In the genomic region with DNA sequence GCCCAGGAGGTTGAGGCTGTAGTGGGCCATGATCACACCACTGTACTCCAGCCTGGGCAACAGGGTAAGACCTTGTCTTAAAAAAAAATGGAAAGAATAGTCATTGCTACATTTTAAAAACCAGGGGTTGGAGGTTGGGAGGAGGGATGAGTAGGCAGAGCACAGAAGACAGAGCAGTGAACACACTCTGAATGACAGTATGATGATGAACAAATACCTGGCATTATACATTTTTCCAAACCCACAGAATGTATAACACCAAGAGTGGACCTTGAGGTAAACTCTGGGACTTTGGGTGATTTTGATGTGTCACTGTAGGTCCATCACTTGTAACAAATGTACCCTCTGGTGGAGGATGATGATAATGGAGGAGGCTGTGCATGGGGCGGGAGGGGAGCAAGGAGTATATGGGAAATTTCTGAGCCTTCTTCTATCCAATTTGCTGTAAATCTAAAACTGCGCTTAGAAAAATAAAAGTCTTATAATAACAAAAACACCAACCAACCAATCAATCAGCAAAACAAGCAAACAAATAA, we compare ENCODE assay signal across 15 cellular contexts.
DNase-seq lines count a peak whose midpoint lies in the region; ATAC-seq and TF ChIP-seq lines count a peak whose summit lies in the region.
"Had no signal": no experiment of that assay in that cellular context is flagged by ENCODE, and none has a peak within 500 bp of the region (broad histone marks: within the 10 kb centered on the region; RNA-seq: fewer than 3 reads in every experiment).

No MANE protein-coding gene starts in this region.

- no peak overlapping the region for H3K9ac ChIP-seq in OCI-LY3 (ENCODE audit: low read length)

- no peaks in the 10 kb centered on the region for H3K27me3 Mint-ChIP-seq in activated T-cell treated with anti-CD3 and anti-CD28 coated beads, Interleukin-2, amount 50 U/mL, for 72 hours (ENCODE audit: low read depth)

- ATAC-seq in activated T-cell treated with anti-CD3 and anti-CD28 coated beads, Interleukin-2, amount 50 U/mL, for 72 hours (replicated peaks in 1 of 2): peak; percentile 46 to 72
- ATAC-seq in HG02571 (IDR thresholded peaks at IDR 0.05; ENCODE audit: unreplicated experiment): no peak
- ATAC-seq in esophagus mucosa: no peak
- ATAC-seq: heart left ventricle had no signal

- peaks cover under 1 to 3% of the 10 kb centered on the region in 2 donors for H3K9me3 Mint-ChIP-seq in activated T-cell treated with anti-CD3 and anti-CD28 coated beads, Interleukin-2, amount 50 U/mL, for 72 hours

- no peaks in the 10 kb centered on the region for H3K9me3 ChIP-seq in OCI-LY3 (ENCODE audit: insufficient read depth, low read length)
- H3K9me3 ChIP-seq in osteoblast (ENCODE audit: low read depth, low read length): no peaks in the 10 kb centered on the region
- H3K9me3 ChIP-seq: spleen had no signal

- peaks cover 62% of the 10 kb centered on the region for H3K4me1 Mint-ChIP-seq in activated T-cell treated with anti-CD3 and anti-CD28 coated beads, Interleukin-2, amount 50 U/mL, for 72 hours (ENCODE audit: low read depth)

- peaks cover 12 to 24% of the 10 kb centered on the region in 2 donors for H3K36me3 Mint-ChIP-seq in activated T-cell treated with anti-CD3 and anti-CD28 coated beads, Interleukin-2, amount 50 U/mL, for 72 hours (ENCODE audit: insufficient read depth in 2 of 2)

- H2AFZ ChIP-seq in OCI-LY3 (ENCODE audit: low read depth, low read length): no peak overlapping the region
- no peak overlapping the region for H2AFZ ChIP-seq in osteoblast (ENCODE audit: low read length)

- H3K79me2 ChIP-seq in OCI-LY3 (ENCODE audit: low read length): no peaks in the 10 kb centered on the region
- no peaks in the 10 kb centered on the region for H3K79me2 ChIP-seq in osteoblast (ENCODE audit: insufficient read depth, low read length)

- no peak for DNase-seq in activated T-cell treated with anti-CD3 and anti-CD28 coated beads, Interleukin-2, amount 50 U/mL, for 72 hours
- DNase-seq in activated T-cell treated with anti-CD3 and anti-CD28 coated beads for 4 hours (no peak), choroid plexus epithelial cell (ENCODE audit: low read depth) (peak; percentile 7), osteoblast (ENCODE audit: insufficient read length, low spot score, missing footprints) (no peak), NCI-H2081 treated with DMSO at 0.1 percent for 48 hours (lab: John Stamatoyannopoulos, UW) (no peak)
- DNase-seq: cerebellar nuclear complex, DMS153, erythroblast, heart left ventricle, NCI-H2081, NCI-H748 treated with DMSO at 0.1 percent for 48 hours, spleen had no signal

- H3K4me2 ChIP-seq in OCI-LY3 (ENCODE audit: low read length) (no peak overlapping the region), osteoblast (ENCODE audit: insufficient read depth, low read length) (no peak overlapping the region)

- H3K4me1 ChIP-seq in OCI-LY3 (ENCODE audit: low read length): no peaks in the 10 kb centered on the region
- no peaks in the 10 kb centered on the region for H3K4me1 ChIP-seq in osteoblast (ENCODE audit: insufficient read depth, low read length)
- H3K4me1 ChIP-seq: spleen had no signal

- peak overlapping the region; percentile 86 for H3K27ac Mint-ChIP-seq in activated T-cell treated with anti-CD3 and anti-CD28 coated beads, Interleukin-2, amount 50 U/mL, for 72 hours

- H3K36me3 ChIP-seq in OCI-LY3 (replicated peaks; ENCODE audit: low read depth, low read length) (peaks cover 5% of the 10 kb centered on the region), osteoblast (ENCODE audit: insufficient read depth, low read length) (no peaks in the 10 kb centered on the region)

- H3K27ac ChIP-seq in OCI-LY3 (ENCODE audit: low read length) (no peak overlapping the region), osteoblast (ENCODE audit: low read depth, low read length) (no peak overlapping the region)
- H3K27ac ChIP-seq: heart left ventricle, spleen had no signal

- no peaks in the 10 kb centered on the region for H3K27me3 ChIP-seq in OCI-LY3 (ENCODE audit: low read depth, low read length)
- H3K27me3 ChIP-seq in osteoblast (ENCODE audit: insufficient read depth, low read length): no peaks in the 10 kb centered on the region
- H3K27me3 ChIP-seq: heart left ventricle, spleen had no signal

- TF ChIP-seq CTCF in OCI-LY3 (IDR thresholded peaks at IDR 0.05; ENCODE audit: low read depth, low read length) (0 out of 2 replicates have a peak, but pooled peaks have one; percentile 6), choroid plexus epithelial cell (conservative IDR thresholded peaks at IDR 0.05; ENCODE audit: low read depth, low read length) (no peak), osteoblast (IDR thresholded peaks at IDR 0.05; ENCODE audit: extremely low read depth, low read depth, low read length) (peak; percentile 19)

- no peak overlapping the region for H3K4me3 ChIP-seq in OCI-LY3 (ENCODE audit: low read length)
- no peak overlapping the region for H3K4me3 ChIP-seq in choroid plexus epithelial cell (ENCODE audit: low read depth, low read length)
- H3K4me3 ChIP-seq in osteoblast (ENCODE audit: insufficient read depth, low read length): no peak overlapping the region
- H3K4me3 ChIP-seq: heart left ventricle, spleen had no signal

- no peak overlapping the region for H3K4me3 Mint-ChIP-seq in activated T-cell treated with anti-CD3 and anti-CD28 coated beads, Interleukin-2, amount 50 U/mL, for 72 hours

- no peaks in the 10 kb centered on the region for H4K20me1 ChIP-seq in OCI-LY3 (ENCODE audit: insufficient read depth, low read length)
- no peaks in the 10 kb centered on the region for H4K20me1 ChIP-seq in osteoblast (ENCODE audit: insufficient read depth, low read length)

Comparison
In these comparisons a context has a peak if more than half of its experiments do, and no peak if none do; other contexts are left out.
1. ATAC-seq: peak in activated T-cell treated with anti-CD3 and anti-CD28 coated beads, Interleukin-2, amount 50 U/mL, for 72 hours (2 of 2); none in HG02571 (single experiment) and esophagus mucosa (single experiment).